ENCODE assay signal across 21 cellular contexts in genomic region chr17:16968786-16969185, GRCh38. TPM values are rescaled to one million over a fixed set of nuclear protein-coding genes. Genes with fewer than 3 reads are reported as not detected.
A peak's percentile ranks its signal among the peaks of the same experiment; 100 is the strongest.
DNase-seq lines count a peak whose midpoint lies in the region; ATAC-seq, FAIRE-seq and TF ChIP-seq lines count a peak whose summit lies in the region.
"Had no signal": no experiment of that assay in that cellular context is flagged by ENCODE, and none has a peak within 500 bp of the region (broad histone marks: within the 10 kb centered on the region; RNA-seq: fewer than 3 reads in every experiment).

No MANE protein-coding gene starts in this region.

- no peak for FAIRE-seq in GM12891 (lab: Jason Lieb, UNC)
- FAIRE-seq: A204.1 had no signal

- no peaks in the 10 kb centered on the region for H3K9me2 ChIP-seq in OCI-LY1 (ENCODE audit: low read depth, low read length)

- peak overlapping the region in 2 of 11 experiments; percentile 58 to 77; a peak in 4 of 22 replicates for H3K27ac ChIP-seq in BLaER1 treated with 17β-estradiol and CSF1 and Interleukin-3, amounts not matched to agents 10 nM and 100 nM
- peak overlapping the region; percentile 92 for H3K27ac ChIP-seq in OCI-LY1 (ENCODE audit: low read depth, low read length, poor library complexity, severe bottlenecking)
- H3K27ac ChIP-seq: C4-2B, PC-9, RWPE1 had no signal

- peaks cover 45 to 61% (median 53%) of the 10 kb centered on the region in 10 experiments for H3K4me1 ChIP-seq in BLaER1 treated with 17β-estradiol and CSF1 and Interleukin-3, amounts not matched to agents 10 nM and 100 nM
- peaks cover 56% of the 10 kb centered on the region for H3K4me1 ChIP-seq in OCI-LY1 (ENCODE audit: insufficient read depth, low read length, severe bottlenecking)

- no peaks in the 10 kb centered on the region for H3K36me3 ChIP-seq in BLaER1 treated with 17β-estradiol and CSF1 and Interleukin-3, amounts not matched to agents 10 nM and 100 nM
- H3K36me3 ChIP-seq in OCI-LY1 (ENCODE audit: insufficient read depth, low read length), result peaks cover 5% of the 10 kb centered on the region; the same call in 1 of the 2 replicates

- no peaks in the 10 kb centered on the region for H3K36me3 Mint-ChIP-seq in naive B cell

- no peak for DNase-seq in GM12891 (ENCODE audit: insufficient read length, low spot score)
- no peak for DNase-seq in naive B cell
- DNase-seq in C1 segment of cervical spinal cord (lab: John Stamatoyannopoulos, UW), result no peak
- DNase-seq in NCI-H1092 treated with DMSO at 0.1 percent for 48 hours (lab: John Stamatoyannopoulos, UW), result no peak
- DNase-seq in stimulated activated CD8-positive, alpha-beta memory T cell treated with anti-CD3 and anti-CD28 coated beads, Interleukin-4, amount 100 ng/mL, for 48 hours, result no peak
- DNase-seq: DMS79, HFFc6, NCI-H1417 treated with DMSO at 0.1 percent for 48 hours, NCI-H187 treated with DMSO at 0.1 percent for 48 hours, NCI-H226, NCI-H524, NCI-H82, PC-9, SIG-M5 had no signal

- no peak overlapping the region for H3K9ac ChIP-seq in BLaER1 treated with 17β-estradiol and CSF1 and Interleukin-3, amounts not matched to agents 10 nM and 100 nM
- no peak overlapping the region for H3K9ac ChIP-seq in OCI-LY1 (ENCODE audit: low read length)

- TF ChIP-seq CTCF in OCI-LY1 (IDR thresholded peaks at IDR 0.05; ENCODE audit: low read length), result no peak

- peaks cover 0 to 15% (median 0%) of the 10 kb centered on the region in 11 experiments; a peak in 4 of 22 replicates for H3K27me3 ChIP-seq in BLaER1 treated with 17β-estradiol and CSF1 and Interleukin-3, amounts not matched to agents 10 nM and 100 nM
- no peaks in the 10 kb centered on the region for H3K27me3 ChIP-seq in OCI-LY1 (ENCODE audit: insufficient read depth, low read length)

- no peaks in the 10 kb centered on the region for H4K20me1 ChIP-seq in BLaER1 treated with 17β-estradiol and CSF1 and Interleukin-3, amounts not matched to agents 10 nM and 100 nM
- no peaks in the 10 kb centered on the region for H4K20me1 ChIP-seq in OCI-LY1 (ENCODE audit: insufficient read depth, low read length)

- 0 out of 22 replicates have a peak, but pooled peaks cover 0 to 3% (median 0%) of the 10 kb centered on the region in 11 experiments for H3K9me3 ChIP-seq in BLaER1 treated with 17β-estradiol and CSF1 and Interleukin-3, amounts not matched to agents 10 nM and 100 nM (replicated peaks in 1 of 11)
- H3K9me3 ChIP-seq in OCI-LY1 (ENCODE audit: low read length), result no peaks in the 10 kb centered on the region

- peaks cover 4% of the 10 kb centered on the region; the same call in 1 of the 2 replicates for H3K79me2 ChIP-seq in OCI-LY1 (ENCODE audit: insufficient read depth, low read length)

- peaks cover 46 to 56% (median 48%) of the 10 kb centered on the region in 3 donors for H3K4me1 Mint-ChIP-seq in naive B cell

- ATAC-seq in naive B cell (ENCODE audit: low read depth in 2 of 2), result no peak
- ATAC-seq in HG03521 (IDR thresholded peaks at IDR 0.05; ENCODE audit: unreplicated experiment), result no peak

- peak overlapping the region in 3 of 8 donors; percentile 12 to 87 (median 54) for H3K4me3 Mint-ChIP-seq in naive B cell
- H3K4me3 Mint-ChIP-seq: HFFc6; T-helper 1 cell treated with Interleukin-12 subunit alpha and Interleukin-12 subunit beta and Interleukin-4 antibody, amounts not matched to agents 30 μg/mL and 1 μg/mL, for 36 hours had no signal

- no peak overlapping the region for H3K4me3 ChIP-seq in BLaER1 treated with 17β-estradiol and CSF1 and Interleukin-3, amounts not matched to agents 10 nM and 100 nM
- H3K4me3 ChIP-seq in OCI-LY1 (ENCODE audit: low read depth, low read length, poor library complexity, severe bottlenecking), result peak overlapping the region; percentile 67
- H3K4me3 ChIP-seq: PC-9 had no signal

- H3K27me3 Mint-ChIP-seq in naive B cell, result no peaks in the 10 kb centered on the region

- TF ChIP-seq POLR2A in GM12891 (IDR thresholded peaks at IDR 0.05; ENCODE audit: low read depth, low read length), result no peak

- no peaks in the 10 kb centered on the region for H3F3A ChIP-seq in OCI-LY1 (ENCODE audit: insufficient read depth, low read length)

- no peak overlapping the region for H2AFZ ChIP-seq in OCI-LY1 (ENCODE audit: low read length)
- H2AFZ ChIP-seq: PC-9 had no signal

- H3K4me2 ChIP-seq in BLaER1 treated with 17β-estradiol and CSF1 and Interleukin-3, amounts not matched to agents 10 nM and 100 nM, result peak overlapping the region in 10 of 11 experiments; percentile 20 to 91 (median 87); a peak in 16 of 22 replicates
- peak overlapping the region; percentile 79 for H3K4me2 ChIP-seq in OCI-LY1 (ENCODE audit: low read length)
- H3K4me2 ChIP-seq: PC-9 had no signal

- H3K27ac Mint-ChIP-seq in naive B cell, result peak overlapping the region in 4 of 6 donors; percentile 29 to 99 (median 55)
- H3K27ac Mint-ChIP-seq: HFFc6; T-helper 1 cell treated with Interleukin-12 subunit alpha and Interleukin-12 subunit beta and Interleukin-4 antibody, amounts not matched to agents 30 μg/mL and 1 μg/mL, for 36 hours had no signal

- no peaks in the 10 kb centered on the region for H3K9me3 Mint-ChIP-seq in naive B cell
- H3K9me3 Mint-ChIP-seq: HFFc6; T-helper 1 cell treated with Interleukin-12 subunit alpha and Interleukin-12 subunit beta and Interleukin-4 antibody, amounts not matched to agents 30 μg/mL and 1 μg/mL, for 36 hours had no signal

TF ChIP-seq in GM12891, 5 proteins besides CTCF, POLR2A, EP300 and RAD21:
- TF ChIP-seq POU2F2 (IDR thresholded peaks at IDR 0.05; ENCODE audit: low read depth, low read length) (0 out of 2 replicates have a peak, but pooled peaks have one; percentile 32), TAF1 (IDR thresholded peaks at IDR 0.05; ENCODE audit: low read depth, low read length) (no peak), SPI1 (IDR thresholded peaks at IDR 0.05; ENCODE audit: low read depth, low read length) (peak; percentile 12; the same call in 1 of the 2 replicates), POLR2AphosphoS5 (IDR thresholded peaks at IDR 0.05; ENCODE audit: low read depth, low read length) (no peak)
TF ChIP-seq in GM12891: peak in this region for 2.

RNA-seq across cellular contexts. Expression of gene TNFRSF13B, which starts 3.1 kb away (rescaled TPM):
- 125 TPM for polyA plus RNA-seq in GM12891 (2012; ENCODE audit: low read depth, missing spikeins)
- 10 to 100 TPM in 5 of 6 donors, 1 to 10 TPM in 1; 4.0 to 17.5 (median 13.3) TPM for polyA plus RNA-seq in naive B cell (ENCODE audit: low read depth in 6 of 6)
